In genomic region chr20:63655249-63655648, GRCh38 we compare ENCODE assay signal across 18 cellular contexts. TPM values are rescaled to one million over a fixed set of nuclear protein-coding genes. Genes with fewer than 3 reads are reported as not detected.
DNase-seq lines count a peak whose midpoint lies in the region; ATAC-seq, FAIRE-seq and TF ChIP-seq lines count a peak whose summit lies in the region.
"Had no signal": no experiment of that assay in that cellular context is flagged by ENCODE, and none has a peak within 500 bp of the region (broad histone marks: within the 10 kb centered on the region; RNA-seq: fewer than 3 reads in every experiment).

No MANE protein-coding gene starts in this region.

- no peaks in the 10 kb centered on the region; a peak in 1 of 5 replicates for H3K27me3 ChIP-seq in HepG2 (ENCODE audit: control insufficient read depth in 1 of 2, insufficient read depth in 2 of 2, low read length in 2 of 2)
- peaks cover 0 to 14% of the 10 kb centered on the region in 2 donors for H3K27me3 ChIP-seq in right lobe of liver
- peaks cover 0 to 28% (median 18%) of the 10 kb centered on the region in 3 donors for H3K27me3 ChIP-seq in psoas muscle (ENCODE audit: insufficient read depth in 3 of 3, low read length in 2 of 3)

- no peak overlapping the region for H3K27ac ChIP-seq in HepG2 (ENCODE audit: extremely low read length, insufficient read depth, low read length)
- no peak overlapping the region for H3K27ac ChIP-seq in right lobe of liver
- peak overlapping the region; percentile 92 for H3K27ac ChIP-seq in KOPT-K1 (ENCODE audit: low read depth, low read length, poor library complexity, severe bottlenecking)
- no peak overlapping the region for H3K27ac ChIP-seq in psoas muscle
- H3K27ac ChIP-seq: PC-9 had no signal

- no peaks in the 10 kb centered on the region for H3K9me3 ChIP-seq in HepG2 (ENCODE audit: low read length)
- H3K9me3 ChIP-seq in right lobe of liver: no peaks in the 10 kb centered on the region
- no peaks in the 10 kb centered on the region for H3K9me3 ChIP-seq in KOPT-K1 (ENCODE audit: insufficient read depth, low read length, poor library complexity, severe bottlenecking)
- H3K9me3 ChIP-seq in psoas muscle: no peaks in the 10 kb centered on the region

- H3K4me3 ChIP-seq in HepG2 (replicated peaks in 1 of 3; ENCODE audit: insufficient read depth in 1 of 3, low read depth in 2 of 3, low read length in 3 of 3) (no peak overlapping the region), right lobe of liver (no peak overlapping the region), psoas muscle (no peak overlapping the region)
- H3K4me3 ChIP-seq: PC-9 had no signal

- DNase-seq in HepG2 (ENCODE audit: low spot score) (no peak), right lobe of liver (no peak), immature natural killer cell (no peak), psoas muscle (no peak)
- DNase-seq: Calu3, H7, KBM-7, NCI-H1048, NCI-H1436 treated with DMSO at 0.1 percent for 48 hours, NCI-H2107, NCI-H446, PC-9, T-helper 1 cell had no signal

- H3K79me2 ChIP-seq in HepG2 (ENCODE audit: insufficient read depth, low read length): peaks cover 21% of the 10 kb centered on the region

- peaks cover 3% of the 10 kb centered on the region; the same call in 1 of the 2 replicates for H4K20me1 ChIP-seq in HepG2 (ENCODE audit: insufficient read depth, low read length)

- CTCF ChIA-PET in HepG2 (lab: Yijun Ruan, JAX; ENCODE audit: low intra/inter-chr PET ratio, low total read pairs): no interaction called here

- no peak overlapping the region for H3K4me2 ChIP-seq in HepG2 (ENCODE audit: low read depth, low read length)
- H3K4me2 ChIP-seq: PC-9 had no signal

- in situ Hi-C loops in HepG2 (cut with HindIII; ENCODE audit: extremely low pct_ligation_motif_present, low pct_unique_long_range_greater_than_20kb): no loop called here

- BruUV-seq in HepG2 (replicated peaks; lab: Mats Ljungman, UMichigan): no TSS peak

- no peak overlapping the region for H3K9ac ChIP-seq in HepG2 (ENCODE audit: insufficient read depth, low read depth, low read length)

- no peak for TF ChIP-seq RAD21 in HepG2 (CRISPR knock-in tag; IDR thresholded peaks at IDR 0.05)

- H2AFZ ChIP-seq in HepG2 (ENCODE audit: low read length): no peak overlapping the region
- H2AFZ ChIP-seq: PC-9 had no signal

- H3K4me1 Mint-ChIP-seq in brain (peaks cover 54% of the 10 kb centered on the region), immature natural killer cell (peaks cover 29 to 35% of the 10 kb centered on the region in 2 donors)

- intact Hi-C loops in HepG2 (cut with micrococcal nuclease; ENCODE audit: unreplicated experiment) (loop anchor here (10.0 kb wide), 1 partner anchor 120 kb away; the partner anchor contains the start of gene PTK6), right lobe of liver (cut with DNase I) (no loop called here), psoas muscle (cut with DNase I) (no loop called here)

- H3K4me1 ChIP-seq in HepG2 (ENCODE audit: insufficient read depth, low read length) (peaks cover 49% of the 10 kb centered on the region), right lobe of liver (peaks cover 0 to 24% (median 11%) of the 10 kb centered on the region in 4 donors), psoas muscle (peaks cover 20% of the 10 kb centered on the region)

- no peak for TF ChIP-seq EP300 in HepG2 (IDR thresholded peaks at IDR 0.05; ENCODE audit: low read depth in 2 of 2, low read length in 2 of 2)
- no peak for TF ChIP-seq EP300 in HepG2 (CRISPR knock-in tag; IDR thresholded peaks at IDR 0.05; ENCODE audit: borderline replicate concordance)

- 0 out of 4 replicates have a peak, but pooled peaks of 1 of the 2 experiments have one; percentile 26 for TF ChIP-seq POLR2A in HepG2 (IDR thresholded peaks at IDR 0.05; ENCODE audit: insufficient read depth in 1 of 2, low read depth in 2 of 2, low read length in 2 of 2)
- TF ChIP-seq POLR2A in right lobe of liver (IDR thresholded peaks at IDR 0.05): no peak

- H3K27ac Mint-ChIP-seq in brain (peak overlapping the region in 2 of 5 experiments; percentile 63 to 78), immature natural killer cell (no peak overlapping the region)

- no peak; the same call in 1 of the 2 replicates for TF ChIP-seq CTCF in HepG2 (CRISPR knock-in tag; IDR thresholded peaks at IDR 0.05)
- no peak for TF ChIP-seq CTCF in right lobe of liver (IDR thresholded peaks at IDR 0.05)
- no peak for TF ChIP-seq CTCF in brain (conservative IDR thresholded peaks at IDR 0.05)
- no peak for TF ChIP-seq CTCF in psoas muscle (IDR thresholded peaks at IDR 0.05)

- ATAC-seq in HepG2: no peak
- ATAC-seq in right lobe of liver: no peak
- ATAC-seq in psoas muscle: no peak
- no peak for ATAC-seq in HG02938 (IDR thresholded peaks at IDR 0.05; ENCODE audit: unreplicated experiment)
- ATAC-seq: SK-N-SH treated with all-trans-retinoic acid at 6 μM for 48 hours had no signal

- peaks cover 0 to 3% (median 0%) of the 10 kb centered on the region in 5 experiments for H3K9me3 Mint-ChIP-seq in brain
- H3K9me3 Mint-ChIP-seq in immature natural killer cell: peaks cover 0 to 3% (median 0%) of the 10 kb centered on the region in 6 donors

- WGBS in HepG2 (ENCODE audit: low lambda C conversion rate): 21% methylated on average over 2 of the region's 4 CpGs
- 63% methylated on average over 2 of the region's 4 CpGs for WGBS in right lobe of liver (ENCODE audit: insufficient coverage, low coverage, low lambda C conversion rate, missing lambda C conversion rate)
- 56 to 83% (median 83%) methylated on average over 4 of the region's 4 CpGs for WGBS in psoas muscle, 3 donors

- H3K27me3 Mint-ChIP-seq in brain: peaks cover 8% of the 10 kb centered on the region
- H3K27me3 Mint-ChIP-seq in immature natural killer cell (ENCODE audit: low read depth in 3 of 3): peaks cover 11 to 14% (median 12%) of the 10 kb centered on the region in 3 donors

- H3K36me3 ChIP-seq in HepG2 (replicated peaks in 1 of 2; ENCODE audit: control insufficient read depth in 1 of 2, insufficient read depth in 2 of 2, low read length in 2 of 2): no peaks in the 10 kb centered on the region
- no peaks in the 10 kb centered on the region for H3K36me3 ChIP-seq in right lobe of liver
- H3K36me3 ChIP-seq in KOPT-K1 (ENCODE audit: insufficient read depth, low read length): peaks cover under 1% of the 10 kb centered on the region; the same call in 1 of the 2 replicates
- peaks cover 0 to 1% of the 10 kb centered on the region in 2 donors for H3K36me3 ChIP-seq in psoas muscle (ENCODE audit: insufficient read depth in 1 of 2, low read depth in 1 of 2)

- H3K4me3 Mint-ChIP-seq in brain (peak overlapping the region in 3 of 5 experiments; percentile 10 to 39 (median 24)), immature natural killer cell (no peak overlapping the region)

- POLR2A ChIA-PET in HepG2 (lab: Yijun Ruan, JAX): interaction anchor here (1.6 kb wide), 1 partner anchor 13 kb away, joined by 5 read pairs; no protein-coding TSS in a partner anchor

- no peak for FAIRE-seq in HepG2 (lab: Jason Lieb, UNC)

- H3K36me3 Mint-ChIP-seq in brain (no peaks in the 10 kb centered on the region), immature natural killer cell (peaks cover 0 to 7% (median 3%) of the 10 kb centered on the region in 3 donors)

RNA-seq across cellular contexts. Expression of gene STMN3, which starts 2.0 kb away (rescaled TPM):
- total RNA-seq in HepG2 (2016; rRNA removed; fragmentation: Illumina TruSeq; extraction: Trizol) (28.1 and 48.3 TPM in 2 replicates), right lobe of liver (1 to 10 TPM in 1 of 6 experiments, under 1 TPM in 5; 0.43 to 1.6 (median 0.77) TPM), psoas muscle (1 to 10 TPM; 2.4 to 3.1 (median 2.7) TPM)
- 9.7 and 10.6 TPM in 2 replicates for total RNA-seq in HepG2 (2016; cell fraction: cytosol; rRNA removed; fragmentation: Illumina TruSeq; extraction: Trizol; ENCODE audit: low read depth)
- total RNA-seq in HepG2 (2016; cell fraction: insoluble cytoplasmic fraction; rRNA removed; fragmentation: Illumina TruSeq; extraction: Trizol): 26.7 and 50.6 TPM in 2 replicates
- 20.0 and 20.9 TPM in 2 replicates for total RNA-seq in HepG2 (2016; cell fraction: membrane; rRNA removed; fragmentation: Illumina TruSeq; extraction: Trizol)
- 36.8 and 43.1 TPM in 2 replicates for total RNA-seq in HepG2 (2016; cell fraction: nucleus; rRNA removed; fragmentation: Illumina TruSeq; extraction: Trizol)
- polyA plus RNA-seq in HepG2 (2011; rRNA removed) (21.0 and 28.5 TPM in 2 replicates), brain (ENCODE audit: insufficient read depth, low read depth, low replicate concordance) (455 TPM), immature natural killer cell (1 to 10 TPM in 2 of 3 donors, under 1 TPM in 1; 0.36 to 1.6 (median 1.1) TPM), psoas muscle (1 to 10 TPM; 1.0 to 2.7 (median 1.2) TPM)
- polyA plus RNA-seq in HepG2 (2011; cell fraction: cytosol; rRNA removed): 22.7 and 33.5 TPM in 2 replicates
- 98.2 and 123 TPM in 2 replicates for polyA plus RNA-seq in HepG2 (2011; cell fraction: nucleus; rRNA removed)
- 13.1 and 18.3 TPM in 2 replicates for polyA plus RNA-seq in HepG2 (2012)
- polyA plus RNA-seq in HepG2 (2016; cell fraction: cytosol; fragmentation: Illumina TruSeq; extraction: Trizol; ENCODE audit: low read depth): 10.7 and 12.2 TPM in 2 replicates
- polyA plus RNA-seq in HepG2 (2016; cell fraction: insoluble cytoplasmic fraction; fragmentation: Illumina TruSeq; extraction: Trizol; ENCODE audit: low read depth): 28.3 and 29.5 TPM in 2 replicates
- polyA plus RNA-seq in HepG2 (2016; cell fraction: membrane; fragmentation: Illumina TruSeq; extraction: Trizol; ENCODE audit: low read depth): 16.2 and 16.7 TPM in 2 replicates
- 84.0 and 90.0 TPM in 2 replicates for polyA plus RNA-seq in HepG2 (2016; cell fraction: nucleus; fragmentation: Illumina TruSeq; extraction: Trizol; ENCODE audit: insufficient read depth, low read depth)
- 1.7 and 23.2 TPM in 2 replicates for polyA minus RNA-seq in HepG2 (2011; rRNA and poly(A)+ RNA removed; ENCODE audit: low replicate concordance)
- 8.5 and 11.0 TPM in 2 replicates for polyA minus RNA-seq in HepG2 (2011; cell fraction: cytosol; rRNA and poly(A)+ RNA removed)
- 3.3 and 5.6 TPM in 2 replicates for polyA minus RNA-seq in HepG2 (2011; cell fraction: nucleus; rRNA and poly(A)+ RNA removed)

RNA-seq across cellular contexts. Expression of gene RTEL1, which starts 2.9 kb away (rescaled TPM):
- 10.9 and 21.8 TPM in 2 replicates for total RNA-seq in HepG2 (2016; rRNA removed; fragmentation: Illumina TruSeq; extraction: Trizol)
- 1.6 and 2.4 TPM in 2 replicates for total RNA-seq in HepG2 (2016; cell fraction: cytosol; rRNA removed; fragmentation: Illumina TruSeq; extraction: Trizol; ENCODE audit: low read depth)
- 8.3 and 23.6 TPM in 2 replicates for total RNA-seq in HepG2 (2016; cell fraction: insoluble cytoplasmic fraction; rRNA removed; fragmentation: Illumina TruSeq; extraction: Trizol)
- total RNA-seq in HepG2 (2016; cell fraction: membrane; rRNA removed; fragmentation: Illumina TruSeq; extraction: Trizol): 4.7 and 6.3 TPM in 2 replicates
- total RNA-seq in HepG2 (2016; cell fraction: nucleus; rRNA removed; fragmentation: Illumina TruSeq; extraction: Trizol): 34.3 and 37.2 TPM in 2 replicates
- polyA plus RNA-seq in HepG2 (2011; rRNA removed): 29.5 and 36.4 TPM in 2 replicates
- polyA plus RNA-seq in HepG2 (2011; cell fraction: cytosol; rRNA removed): 3.8 and 9.1 TPM in 2 replicates
- 268 and 385 TPM in 2 replicates for polyA plus RNA-seq in HepG2 (2011; cell fraction: nucleus; rRNA removed)
- polyA plus RNA-seq in HepG2 (2012): 16.7 and 17.6 TPM in 2 replicates
- 1.9 TPM in 2 replicates for polyA plus RNA-seq in HepG2 (2016; cell fraction: cytosol; fragmentation: Illumina TruSeq; extraction: Trizol; ENCODE audit: low read depth)
- polyA plus RNA-seq in HepG2 (2016; cell fraction: insoluble cytoplasmic fraction; fragmentation: Illumina TruSeq; extraction: Trizol; ENCODE audit: low read depth): 8.6 and 15.7 TPM in 2 replicates
- polyA plus RNA-seq in HepG2 (2016; cell fraction: membrane; fragmentation: Illumina TruSeq; extraction: Trizol; ENCODE audit: low read depth): 4.9 and 5.5 TPM in 2 replicates
- polyA plus RNA-seq in HepG2 (2016; cell fraction: nucleus; fragmentation: Illumina TruSeq; extraction: Trizol; ENCODE audit: insufficient read depth, low read depth): 117 and 129 TPM in 2 replicates
- 47.6 and 86.8 TPM in 2 replicates for polyA minus RNA-seq in HepG2 (2011; rRNA and poly(A)+ RNA removed; ENCODE audit: low replicate concordance)
- polyA minus RNA-seq in HepG2 (2011; cell fraction: cytosol; rRNA and poly(A)+ RNA removed): 5.5 and 5.7 TPM in 2 replicates
- polyA minus RNA-seq in HepG2 (2011; cell fraction: nucleus; rRNA and poly(A)+ RNA removed): 78.0 and 85.2 TPM in 2 replicates
- total RNA-seq in right lobe of liver: 10 to 100 TPM in 5 of 6 experiments, 1 to 10 TPM in 1; 9.6 to 16.3 (median 12.4) TPM
- polyA plus RNA-seq in brain (ENCODE audit: insufficient read depth, low read depth, low replicate concordance): 8.6 TPM
- 1 to 10 TPM in 2 of 3 donors, not detected in 1; 1.5 to 7.3 TPM for polyA plus RNA-seq in immature natural killer cell
- total RNA-seq in psoas muscle: 10 to 100 TPM in 2 of 4 donors, 1 to 10 TPM in 2; 9.2 to 17.5 (median 10.9) TPM
- polyA plus RNA-seq in psoas muscle: 1 to 10 TPM; 5.2 to 7.3 (median 7.1) TPM

RNA-seq across cellular contexts. Expression of gene GMEB2, which starts 28.3 kb away (rescaled TPM):
- total RNA-seq in HepG2 (2016; rRNA removed; fragmentation: Illumina TruSeq; extraction: Trizol) (11.6 and 12.4 TPM in 2 replicates), right lobe of liver (1 to 10 TPM; 3.2 to 7.0 (median 5.1) TPM), psoas muscle (10 to 100 TPM in 1 of 4 donors, 1 to 10 TPM in 3; 5.4 to 10.1 (median 7.8) TPM)
- 2.2 and 2.3 TPM in 2 replicates for total RNA-seq in HepG2 (2016; cell fraction: cytosol; rRNA removed; fragmentation: Illumina TruSeq; extraction: Trizol; ENCODE audit: low read depth)
- 9.6 and 12.4 TPM in 2 replicates for total RNA-seq in HepG2 (2016; cell fraction: insoluble cytoplasmic fraction; rRNA removed; fragmentation: Illumina TruSeq; extraction: Trizol)
- 6.9 and 7.8 TPM in 2 replicates for total RNA-seq in HepG2 (2016; cell fraction: membrane; rRNA removed; fragmentation: Illumina TruSeq; extraction: Trizol)
- total RNA-seq in HepG2 (2016; cell fraction: nucleus; rRNA removed; fragmentation: Illumina TruSeq; extraction: Trizol): 7.8 and 10.3 TPM in 2 replicates
- polyA plus RNA-seq in HepG2 (2011; rRNA removed) (10.6 and 11.5 TPM in 2 replicates), brain (ENCODE audit: insufficient read depth, low read depth, low replicate concordance) (13.6 TPM), immature natural killer cell (10 to 100 TPM in 1 of 3 donors, 1 to 10 TPM in 1, not detected in 1; 2.7 to 11.4 TPM), psoas muscle (1 to 10 TPM; 6.9 to 8.7 (median 8.5) TPM)
- polyA plus RNA-seq in HepG2 (2011; cell fraction: cytosol; rRNA removed): 8.5 and 9.9 TPM in 2 replicates
- polyA plus RNA-seq in HepG2 (2011; cell fraction: nucleus; rRNA removed): 20.2 and 24.4 TPM in 2 replicates
- 6.9 and 8.7 TPM in 2 replicates for polyA plus RNA-seq in HepG2 (2012)
- 1.5 TPM in 2 replicates for polyA plus RNA-seq in HepG2 (2016; cell fraction: cytosol; fragmentation: Illumina TruSeq; extraction: Trizol; ENCODE audit: low read depth)
- 9.6 and 12.8 TPM in 2 replicates for polyA plus RNA-seq in HepG2 (2016; cell fraction: insoluble cytoplasmic fraction; fragmentation: Illumina TruSeq; extraction: Trizol; ENCODE audit: low read depth)
- 3.9 and 4.4 TPM in 2 replicates for polyA plus RNA-seq in HepG2 (2016; cell fraction: membrane; fragmentation: Illumina TruSeq; extraction: Trizol; ENCODE audit: low read depth)
- 17.0 TPM in 2 replicates for polyA plus RNA-seq in HepG2 (2016; cell fraction: nucleus; fragmentation: Illumina TruSeq; extraction: Trizol; ENCODE audit: insufficient read depth, low read depth)
- polyA minus RNA-seq in HepG2 (2011; rRNA and poly(A)+ RNA removed; ENCODE audit: low replicate concordance): 9.4 and 15.1 TPM in 2 replicates
- polyA minus RNA-seq in HepG2 (2011; cell fraction: cytosol; rRNA and poly(A)+ RNA removed): 6.5 and 6.7 TPM in 2 replicates
- polyA minus RNA-seq in HepG2 (2011; cell fraction: nucleus; rRNA and poly(A)+ RNA removed): 5.6 and 6.2 TPM in 2 replicates

RNA-seq across cellular contexts. Expression of gene TNFRSF6B, which starts 41.2 kb away (rescaled TPM):
- total RNA-seq in HepG2 (2016; rRNA removed; fragmentation: Illumina TruSeq; extraction: Trizol) (not detected in 2 replicates), right lobe of liver (1 to 10 TPM in 1 of 6 experiments, under 1 TPM in 2, not detected in 3; 0.56 to 1.0 (median 0.62) TPM), psoas muscle (1 to 10 TPM in 3 of 4 donors, not detected in 1; 1.3 to 2.2 (median 1.6) TPM)
- total RNA-seq in HepG2 (2016; cell fraction: cytosol; rRNA removed; fragmentation: Illumina TruSeq; extraction: Trizol; ENCODE audit: low read depth): not detected in 2 replicates
- total RNA-seq in HepG2 (2016; cell fraction: insoluble cytoplasmic fraction; rRNA removed; fragmentation: Illumina TruSeq; extraction: Trizol): not detected in 2 replicates
- not detected in 2 replicates for total RNA-seq in HepG2 (2016; cell fraction: membrane; rRNA removed; fragmentation: Illumina TruSeq; extraction: Trizol)
- not detected in 2 replicates for total RNA-seq in HepG2 (2016; cell fraction: nucleus; rRNA removed; fragmentation: Illumina TruSeq; extraction: Trizol)
- polyA plus RNA-seq in HepG2 (2011; rRNA removed) (0.24 and 0.86 TPM in 2 replicates), brain (ENCODE audit: insufficient read depth, low read depth, low replicate concordance) (7.1 TPM), immature natural killer cell (not detected), psoas muscle (10 to 100 TPM in 1 of 3 donors, 1 to 10 TPM in 1, under 1 TPM in 1; 0.56 to 16.1 (median 6.1) TPM)
- polyA plus RNA-seq in HepG2 (2011; cell fraction: cytosol; rRNA removed): 0.45 and 1.3 TPM in 2 replicates
- polyA plus RNA-seq in HepG2 (2011; cell fraction: nucleus; rRNA removed): 22.5 and 36.0 TPM in 2 replicates
- 0.55 TPM in 1 of 2 replicates, not detected in the other for polyA plus RNA-seq in HepG2 (2012)
- 0.45 and 0.48 TPM in 2 replicates for polyA plus RNA-seq in HepG2 (2016; cell fraction: cytosol; fragmentation: Illumina TruSeq; extraction: Trizol; ENCODE audit: low read depth)
- polyA plus RNA-seq in HepG2 (2016; cell fraction: insoluble cytoplasmic fraction; fragmentation: Illumina TruSeq; extraction: Trizol; ENCODE audit: low read depth): 0.32 TPM in 1 of 2 replicates, not detected in the other
- 0.37 and 0.71 TPM in 2 replicates for polyA plus RNA-seq in HepG2 (2016; cell fraction: membrane; fragmentation: Illumina TruSeq; extraction: Trizol; ENCODE audit: low read depth)
- polyA plus RNA-seq in HepG2 (2016; cell fraction: nucleus; fragmentation: Illumina TruSeq; extraction: Trizol; ENCODE audit: insufficient read depth, low read depth): not detected in 2 replicates
- polyA minus RNA-seq in HepG2 (2011; rRNA and poly(A)+ RNA removed; ENCODE audit: low replicate concordance): not detected in 2 replicates
- not detected in 2 replicates for polyA minus RNA-seq in HepG2 (2011; cell fraction: cytosol; rRNA and poly(A)+ RNA removed)
- polyA minus RNA-seq in HepG2 (2011; cell fraction: nucleus; rRNA and poly(A)+ RNA removed): not detected in 2 replicates
- total RNA-seq: Calu3, G401, H7, PC-9 had no signal

RNA-seq across cellular contexts. Expression of gene ARFRP1, which starts 52.5 kb away (rescaled TPM):
- total RNA-seq in HepG2 (2016; rRNA removed; fragmentation: Illumina TruSeq; extraction: Trizol) (33.7 and 51.1 TPM in 2 replicates), right lobe of liver (10 to 100 TPM; 16.0 to 22.2 (median 20.2) TPM), psoas muscle (10 to 100 TPM; 22.9 to 38.9 (median 32.6) TPM)
- 9.6 and 11.5 TPM in 2 replicates for total RNA-seq in HepG2 (2016; cell fraction: cytosol; rRNA removed; fragmentation: Illumina TruSeq; extraction: Trizol; ENCODE audit: low read depth)
- 31.8 and 53.2 TPM in 2 replicates for total RNA-seq in HepG2 (2016; cell fraction: insoluble cytoplasmic fraction; rRNA removed; fragmentation: Illumina TruSeq; extraction: Trizol)
- 22.2 and 23.1 TPM in 2 replicates for total RNA-seq in HepG2 (2016; cell fraction: membrane; rRNA removed; fragmentation: Illumina TruSeq; extraction: Trizol)
- 37.5 and 46.0 TPM in 2 replicates for total RNA-seq in HepG2 (2016; cell fraction: nucleus; rRNA removed; fragmentation: Illumina TruSeq; extraction: Trizol)
- polyA plus RNA-seq in HepG2 (2011; rRNA removed) (32.0 and 42.8 TPM in 2 replicates), brain (ENCODE audit: insufficient read depth, low read depth, low replicate concordance) (49.6 TPM), immature natural killer cell (10 to 100 TPM; 43.0 to 72.7 (median 54.3) TPM), psoas muscle (10 to 100 TPM; 31.7 to 74.0 (median 32.4) TPM)
- 48.5 and 49.6 TPM in 2 replicates for polyA plus RNA-seq in HepG2 (2011; cell fraction: cytosol; rRNA removed)
- polyA plus RNA-seq in HepG2 (2011; cell fraction: nucleus; rRNA removed): 123 and 125 TPM in 2 replicates
- 26.6 and 30.7 TPM in 2 replicates for polyA plus RNA-seq in HepG2 (2012)
- polyA plus RNA-seq in HepG2 (2016; cell fraction: cytosol; fragmentation: Illumina TruSeq; extraction: Trizol; ENCODE audit: low read depth): 8.8 and 9.1 TPM in 2 replicates
- polyA plus RNA-seq in HepG2 (2016; cell fraction: insoluble cytoplasmic fraction; fragmentation: Illumina TruSeq; extraction: Trizol; ENCODE audit: low read depth): 30.0 and 34.6 TPM in 2 replicates
- 12.6 and 13.5 TPM in 2 replicates for polyA plus RNA-seq in HepG2 (2016; cell fraction: membrane; fragmentation: Illumina TruSeq; extraction: Trizol; ENCODE audit: low read depth)
- 86.0 and 91.0 TPM in 2 replicates for polyA plus RNA-seq in HepG2 (2016; cell fraction: nucleus; fragmentation: Illumina TruSeq; extraction: Trizol; ENCODE audit: insufficient read depth, low read depth)
- polyA minus RNA-seq in HepG2 (2011; rRNA and poly(A)+ RNA removed; ENCODE audit: low replicate concordance): 28.5 and 35.1 TPM in 2 replicates
- polyA minus RNA-seq in HepG2 (2011; cell fraction: cytosol; rRNA and poly(A)+ RNA removed): 10.4 and 12.4 TPM in 2 replicates
- polyA minus RNA-seq in HepG2 (2011; cell fraction: nucleus; rRNA and poly(A)+ RNA removed): 55.9 and 67.1 TPM in 2 replicates

Comparison
In these comparisons a context has a peak if more than half of its experiments do, and no peak if none do; other contexts are left out.
1. H3K4me3 Mint-ChIP-seq: peak in brain (3 of 5); none in immature natural killer cell (0 of 5).